Comparison of ENCODE assay signal across 21 cellular contexts in genomic region chr2:200359552-200359951, GRCh38.
"Had no signal": no experiment of that assay in that cellular context is flagged by ENCODE, and none has a peak within 500 bp of the region (broad histone marks: within the 10 kb centered on the region; RNA-seq: fewer than 3 reads in every experiment).

No MANE protein-coding gene starts in this region.

- DNase-seq: activated CD4-positive, alpha-beta T cell treated with anti-CD3 and anti-CD28 coated beads for 1 hour; activated CD4-positive, alpha-beta T cell treated with anti-CD3 and anti-CD28 coated beads, Interleukin-2, amount 50 U/mL, for 48 hours; activated gamma-delta T cell treated with Interleukin-2 at 50 U/mL for 16 hours; activated T-cell treated with anti-CD3 and anti-CD28 coated beads for 4 hours; dermis blood vessel endothelial cell; effector memory CD8-positive, alpha-beta T cell; foreskin keratinocyte; glutamatergic neuron; kidney; left lung; naive thymus-derived CD4-positive, alpha-beta T cell; small intestine; stimulated activated CD4-positive, alpha-beta T cell treated with anti-CD3 and anti-CD28 coated beads, Interleukin-15, amount 100 ng/mL, for 24 hours; stimulated activated CD4-positive, alpha-beta T cell treated with anti-CD3 and anti-CD28 coated beads, Interleukin-2, amount 100 ng/mL, for 48 hours; T-helper 17 cell had no signal

- H3K36me3 ChIP-seq: left lung, tibial nerve, vagina had no signal

- ATAC-seq: activated naive CD4-positive, alpha-beta T cell treated with anti-CD3 and anti-CD28 coated beads, Interleukin-2, amount 50 U/mL, for 72 hours; effector memory CD8-positive, alpha-beta T cell; foreskin keratinocyte; left lung; naive thymus-derived CD4-positive, alpha-beta T cell; T-helper 17 cell had no signal

- H3K4me1 ChIP-seq: left lung had no signal

- H3K27me3 Mint-ChIP-seq: effector memory CD8-positive, alpha-beta T cell; naive thymus-derived CD4-positive, alpha-beta T cell; stimulated activated naive CD8-positive, alpha-beta T cell treated with anti-CD3 and anti-CD28 coated beads, Interleukin-15, Interleukin-2, amounts not matched to agents 100 ng/mL and 50 ng/mL, for 24 hours had no signal

- H3K4me1 Mint-ChIP-seq: naive thymus-derived CD4-positive, alpha-beta T cell; T-helper 17 cell had no signal

- H3K27me3 ChIP-seq: foreskin keratinocyte, left lung, tibial nerve, vagina had no signal

- FAIRE-seq: kidney, small intestine had no signal

- H3K27ac ChIP-seq: foreskin keratinocyte, left lung, tibial nerve, vagina, VCaP had no signal

- H3K9me3 ChIP-seq: left lung, tibial nerve, vagina had no signal

- H3K4me3 ChIP-seq: left lung, tibial nerve, vagina had no signal

- H3K9me3 Mint-ChIP-seq: activated naive CD4-positive, alpha-beta T cell treated with anti-CD3 and anti-CD28 coated beads, Interleukin-2, amount 50 U/mL, for 72 hours; activated T-helper 1 cell treated with anti-CD3 and anti-CD28 coated beads, Interleukin-12 subunit alpha, Interleukin-12 subunit beta, Interleukin-2, Interleukin-4 antibody, amounts not matched to agents 30 ng/mL and 10 ng/mL and 1 ng/mL, durations not matched to agents 14 hours and 24 hours and 36 hours; effector memory CD8-positive, alpha-beta T cell; naive thymus-derived CD4-positive, alpha-beta T cell; stimulated activated naive CD8-positive, alpha-beta T cell treated with anti-CD3 and anti-CD28 coated beads, Interleukin-15, Interleukin-2, amounts not matched to agents 100 ng/mL and 50 ng/mL, for 24 hours had no signal

- H3K36me3 Mint-ChIP-seq: activated naive CD4-positive, alpha-beta T cell treated with anti-CD3 and anti-CD28 coated beads, Interleukin-2, amount 50 U/mL, for 72 hours had no signal

- H3K27ac Mint-ChIP-seq: activated naive CD4-positive, alpha-beta T cell treated with anti-CD3 and anti-CD28 coated beads, Interleukin-2, amount 50 U/mL, for 72 hours; activated T-helper 1 cell treated with anti-CD3 and anti-CD28 coated beads, Interleukin-12 subunit alpha, Interleukin-12 subunit beta, Interleukin-2, Interleukin-4 antibody, amounts not matched to agents 30 ng/mL and 10 ng/mL and 1 ng/mL, durations not matched to agents 14 hours and 24 hours and 36 hours; effector memory CD8-positive, alpha-beta T cell; naive thymus-derived CD4-positive, alpha-beta T cell; stimulated activated naive CD8-positive, alpha-beta T cell treated with anti-CD3 and anti-CD28 coated beads, Interleukin-15, Interleukin-2, amounts not matched to agents 100 ng/mL and 50 ng/mL, for 24 hours; T-helper 17 cell had no signal

- H3K4me3 Mint-ChIP-seq: activated T-helper 1 cell treated with anti-CD3 and anti-CD28 coated beads, Interleukin-12 subunit alpha, Interleukin-12 subunit beta, Interleukin-2, Interleukin-4 antibody, amounts not matched to agents 30 ng/mL and 10 ng/mL and 1 ng/mL, durations not matched to agents 14 hours and 24 hours and 36 hours; effector memory CD8-positive, alpha-beta T cell; naive thymus-derived CD4-positive, alpha-beta T cell; stimulated activated naive CD8-positive, alpha-beta T cell treated with anti-CD3 and anti-CD28 coated beads, Interleukin-15, Interleukin-2, amounts not matched to agents 100 ng/mL and 50 ng/mL, for 24 hours; T-helper 17 cell had no signal
